8 cellular contexts compared by ENCODE assay signal in genomic region chr15:92902020-92902419, GRCh38. TPM values are rescaled to one million over a fixed set of nuclear protein-coding genes. Genes with fewer than 3 reads are reported as not detected.
DNase-seq lines count a peak whose midpoint lies in the region; ATAC-seq and TF ChIP-seq lines count a peak whose summit lies in the region.

No MANE protein-coding gene starts in this region.

- peaks cover 3% of the 10 kb centered on the region for H3F3A ChIP-seq in neural cell (ENCODE audit: insufficient read depth, low read length, poor library complexity, severe bottlenecking)

- H2AFZ ChIP-seq in neural cell (ENCODE audit: low read depth, low read length) = no peak overlapping the region

- peaks cover 15% of the 10 kb centered on the region for H3K36me3 ChIP-seq in effector memory CD4-positive, alpha-beta T cell (ENCODE audit: control insufficient read depth, insufficient read depth, low read length)
- H3K36me3 ChIP-seq in neural cell (ENCODE audit: insufficient read depth, low read length) = peaks cover 16% of the 10 kb centered on the region

- POLR2A ChIA-PET in CD4-positive, alpha-beta T cell (lab: Charles Lee) = interaction anchor here (2.9 to 11.6 kb wide), 5 partner anchors 14 to 93 kb away, joined by 29 to 1007 read pairs (median 352); no protein-coding TSS in a partner anchor

- peak overlapping the region; percentile 97 for H3K4me2 ChIP-seq in neural cell (ENCODE audit: low read length)

- no peak for ATAC-seq in CD4-positive, alpha-beta T cell (ENCODE audit: poor library complexity)
- no peak for ATAC-seq in GM21515 (IDR thresholded peaks at IDR 0.05; ENCODE audit: unreplicated experiment)
- no peak for ATAC-seq in HG03135 (IDR thresholded peaks at IDR 0.05; ENCODE audit: unreplicated experiment)

- intact Hi-C loops in CD4-positive, alpha-beta T cell (cut with DNase I, micrococcal nuclease) = loop anchor here in 1 of 2 experiments (5.0 kb wide), 1 partner anchor 70 kb away; no protein-coding TSS in a partner anchor

- no peak for TF ChIP-seq POLR2A in NB4 (IDR thresholded peaks at IDR 0.05; ENCODE audit: extremely low read depth, insufficient read length)

- H3K4me3 Mint-ChIP-seq in CD4-positive, alpha-beta T cell = peak overlapping the region; percentile 99

- no peaks in the 10 kb centered on the region for H3K27me3 Mint-ChIP-seq in CD4-positive, alpha-beta T cell

- CTCF ChIA-PET in CD4-positive, alpha-beta T cell (lab: Charles Lee) = interaction anchor here (1.1 to 7.4 kb wide), 4 partner anchors 14 to 93 kb away, joined by 3 to 59 read pairs (median 31); no protein-coding TSS in a partner anchor

- peak overlapping the region; percentile 84 for H3K9ac ChIP-seq in neural cell (ENCODE audit: low read length)

- DNase-seq in CD4-positive, alpha-beta T cell = no peak
- no peak for DNase-seq in NB4 (ENCODE audit: low read depth)
- DNase-seq in effector memory CD4-positive, alpha-beta T cell = no peak
- DNase-seq in GM19240 (ENCODE audit: insufficient read length, low spot score) = no peak
- no peak for DNase-seq in NCI-H2029 treated with DMSO at 0.1 percent for 48 hours (lab: John Stamatoyannopoulos, UW)

- H4K20me1 ChIP-seq in neural cell (ENCODE audit: insufficient read depth) = no peaks in the 10 kb centered on the region

- peak overlapping the region; percentile 99 for H3K27ac Mint-ChIP-seq in CD4-positive, alpha-beta T cell

- no peak for TF ChIP-seq CTCF in CD4-positive, alpha-beta T cell (IDR thresholded peaks at IDR 0.05)
- TF ChIP-seq CTCF in NB4 (IDR thresholded peaks at IDR 0.05; ENCODE audit: low read depth, low read length) (no peak), neural cell (IDR thresholded peaks at IDR 0.05; ENCODE audit: poor library complexity, severe bottlenecking) (no peak)

- H3K4me1 Mint-ChIP-seq in CD4-positive, alpha-beta T cell (ENCODE audit: low read depth) = peaks cover 73% of the 10 kb centered on the region

- H3K9me3 ChIP-seq in CD4-positive, alpha-beta T cell (ENCODE audit: control insufficient read depth, low read length) = no peaks in the 10 kb centered on the region
- H3K9me3 ChIP-seq in effector memory CD4-positive, alpha-beta T cell (ENCODE audit: control insufficient read depth, low read length) = no peaks in the 10 kb centered on the region
- H3K9me3 ChIP-seq in neural cell (ENCODE audit: low read length) = no peaks in the 10 kb centered on the region

- no peaks in the 10 kb centered on the region for H3K9me2 ChIP-seq in neural cell (ENCODE audit: insufficient read depth, low read length)

- H3K36me3 Mint-ChIP-seq in CD4-positive, alpha-beta T cell (ENCODE audit: low read depth) = peaks cover 94% of the 10 kb centered on the region

- H3K9me3 Mint-ChIP-seq in CD4-positive, alpha-beta T cell = peaks cover 12% of the 10 kb centered on the region

- peak overlapping the region; percentile 97 for H3K27ac ChIP-seq in CD4-positive, alpha-beta T cell (ENCODE audit: low read depth, low read length)
- H3K27ac ChIP-seq in effector memory CD4-positive, alpha-beta T cell (ENCODE audit: insufficient read depth, low read length, poor library complexity, severe bottlenecking) = peak overlapping the region; percentile 97
- peak overlapping the region; percentile 95 for H3K27ac ChIP-seq in neural cell (ENCODE audit: low read length)

- TF ChIP-seq RAD21 in neural cell (conservative IDR thresholded peaks at IDR 0.05) = no peak

- H3K27me3 ChIP-seq in CD4-positive, alpha-beta T cell (ENCODE audit: control insufficient read depth, insufficient read depth, low read length) = no peaks in the 10 kb centered on the region
- no peaks in the 10 kb centered on the region for H3K27me3 ChIP-seq in effector memory CD4-positive, alpha-beta T cell (replicated peaks; ENCODE audit: control insufficient read depth, insufficient read depth, low read length, poor library complexity, severe bottlenecking)
- H3K27me3 ChIP-seq in neural cell (ENCODE audit: insufficient read depth, low read depth, low read length) = no peaks in the 10 kb centered on the region

- peaks cover 21% of the 10 kb centered on the region for H3K4me1 ChIP-seq in effector memory CD4-positive, alpha-beta T cell (ENCODE audit: control insufficient read depth, insufficient read depth, low read length, poor library complexity, severe bottlenecking)

- peaks cover 96% of the 10 kb centered on the region for H3K79me2 ChIP-seq in neural cell (replicated peaks; ENCODE audit: insufficient read depth, low read length)

- no peak for TF ChIP-seq EP300 in neural cell (conservative IDR thresholded peaks at IDR 0.05; ENCODE audit: poor library complexity, severe bottlenecking)

- H3K4me3 ChIP-seq in NB4 (ENCODE audit: low read depth, low read length) (peak overlapping the region; percentile 84), neural cell (ENCODE audit: low read length) (peak overlapping the region; percentile 66)
- peak overlapping the region; percentile 78 for H3K4me3 ChIP-seq in effector memory CD4-positive, alpha-beta T cell (ENCODE audit: insufficient read depth, low read depth, low read length, poor library complexity, severe bottlenecking)

TF ChIP-seq in neural cell, 6 proteins besides CTCF, POLR2A, EP300 and RAD21:
- TF ChIP-seq SMC3 (conservative IDR thresholded peaks at IDR 0.05; ENCODE audit: poor library complexity) = no peak
- TF ChIP-seq, protein P1, sequence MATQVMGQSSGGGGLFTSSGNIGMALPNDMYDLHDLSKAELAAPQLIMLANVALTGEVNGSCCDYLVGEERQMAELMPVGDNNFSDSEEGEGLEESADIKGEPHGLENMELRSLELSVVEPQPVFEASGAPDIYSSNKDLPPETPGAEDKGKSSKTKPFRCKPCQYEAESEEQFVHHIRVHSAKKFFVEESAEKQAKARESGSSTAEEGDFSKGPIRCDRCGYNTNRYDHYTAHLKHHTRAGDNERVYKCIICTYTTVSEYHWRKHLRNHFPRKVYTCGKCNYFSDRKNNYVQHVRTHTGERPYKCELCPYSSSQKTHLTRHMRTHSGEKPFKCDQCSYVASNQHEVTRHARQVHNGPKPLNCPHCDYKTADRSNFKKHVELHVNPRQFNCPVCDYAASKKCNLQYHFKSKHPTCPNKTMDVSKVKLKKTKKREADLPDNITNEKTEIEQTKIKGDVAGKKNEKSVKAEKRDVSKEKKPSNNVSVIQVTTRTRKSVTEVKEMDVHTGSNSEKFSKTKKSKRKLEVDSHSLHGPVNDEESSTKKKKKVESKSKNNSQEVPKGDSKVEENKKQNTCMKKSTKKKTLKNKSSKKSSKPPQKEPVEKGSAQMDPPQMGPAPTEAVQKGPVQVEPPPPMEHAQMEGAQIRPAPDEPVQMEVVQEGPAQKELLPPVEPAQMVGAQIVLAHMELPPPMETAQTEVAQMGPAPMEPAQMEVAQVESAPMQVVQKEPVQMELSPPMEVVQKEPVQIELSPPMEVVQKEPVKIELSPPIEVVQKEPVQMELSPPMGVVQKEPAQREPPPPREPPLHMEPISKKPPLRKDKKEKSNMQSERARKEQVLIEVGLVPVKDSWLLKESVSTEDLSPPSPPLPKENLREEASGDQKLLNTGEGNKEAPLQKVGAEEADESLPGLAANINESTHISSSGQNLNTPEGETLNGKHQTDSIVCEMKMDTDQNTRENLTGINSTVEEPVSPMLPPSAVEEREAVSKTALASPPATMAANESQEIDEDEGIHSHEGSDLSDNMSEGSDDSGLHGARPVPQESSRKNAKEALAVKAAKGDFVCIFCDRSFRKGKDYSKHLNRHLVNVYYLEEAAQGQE (IDR thresholded peaks at IDR 0.05; ENCODE audit: borderline replicate concordance) = peak; percentile 60

RNA-seq across cellular contexts. Expression of gene CHD2, which starts 1.9 kb away (rescaled TPM):
- total RNA-seq in CD4-positive, alpha-beta T cell = 100 to 1,000 TPM; 615 to 660 TPM
- polyA plus RNA-seq in neural cell = 101 and 113 TPM in 2 replicates
- polyA minus RNA-seq in neural cell = 222 and 250 TPM in 2 replicates
